11 cellular contexts compared by ENCODE assay signal in genomic region chr1:234924450-234925355, GRCh38.
A peak's percentile ranks its signal among the peaks of the same experiment; 100 is the strongest.
DNase-seq lines count a peak whose midpoint lies in the region; ATAC-seq and TF ChIP-seq lines count a peak whose summit lies in the region.
"Had no signal": no experiment of that assay in that cellular context is flagged by ENCODE, and none has a peak within 500 bp of the region (broad histone marks: within the 10 kb centered on the region; RNA-seq: fewer than 3 reads in every experiment).

No MANE protein-coding gene starts in this region.

- intact Hi-C loops in naive thymus-derived CD4-positive, alpha-beta T cell (cut with micrococcal nuclease) = loop anchor here (5.0 kb wide), 3 partner anchors 32 to 158 kb away; no protein-coding TSS in a partner anchor

- ATAC-seq in activated naive CD8-positive, alpha-beta T cell treated with anti-CD3 and anti-CD28 coated beads, Interleukin-2, amount 50 U/mL, for 24 hours = no peak
- ATAC-seq in naive thymus-derived CD4-positive, alpha-beta T cell = no peak
- no peak for ATAC-seq in HG02981 (IDR thresholded peaks at IDR 0.05; ENCODE audit: unreplicated experiment)

- no peaks in the 10 kb centered on the region for H3K27me3 Mint-ChIP-seq in activated naive CD8-positive, alpha-beta T cell
- no peaks in the 10 kb centered on the region for H3K27me3 Mint-ChIP-seq in activated naive CD8-positive, alpha-beta T cell treated with anti-CD3 and anti-CD28 coated beads, Interleukin-2, amount 50 U/mL, for 24 hours
- no peaks in the 10 kb centered on the region for H3K27me3 Mint-ChIP-seq in naive thymus-derived CD4-positive, alpha-beta T cell
- H3K27me3 Mint-ChIP-seq: B cell had no signal

- TF ChIP-seq CTCF in coronary artery (IDR thresholded peaks at IDR 0.05) = no peak

- H3K4me1 Mint-ChIP-seq in activated naive CD8-positive, alpha-beta T cell (ENCODE audit: low read depth) = peaks cover 56% of the 10 kb centered on the region
- peaks cover 57% of the 10 kb centered on the region for H3K4me1 Mint-ChIP-seq in activated naive CD8-positive, alpha-beta T cell treated with anti-CD3 and anti-CD28 coated beads, Interleukin-2, amount 50 U/mL, for 24 hours
- peaks cover 37 to 60% (median 51%) of the 10 kb centered on the region in 7 donors for H3K4me1 Mint-ChIP-seq in naive thymus-derived CD4-positive, alpha-beta T cell

- peak overlapping the region; percentile 83 for H3K27ac Mint-ChIP-seq in activated naive CD8-positive, alpha-beta T cell
- no peak overlapping the region for H3K27ac Mint-ChIP-seq in activated naive CD8-positive, alpha-beta T cell treated with anti-CD3 and anti-CD28 coated beads, Interleukin-2, amount 50 U/mL, for 24 hours
- peak overlapping the region; percentile 2 to 93 (median 77) for H3K27ac Mint-ChIP-seq in naive thymus-derived CD4-positive, alpha-beta T cell
- H3K27ac Mint-ChIP-seq: B cell had no signal

- H3K9me3 Mint-ChIP-seq in activated naive CD8-positive, alpha-beta T cell (ENCODE audit: low read depth) = no peaks in the 10 kb centered on the region
- H3K9me3 Mint-ChIP-seq in activated naive CD8-positive, alpha-beta T cell treated with anti-CD3 and anti-CD28 coated beads, Interleukin-2, amount 50 U/mL, for 24 hours = no peaks in the 10 kb centered on the region
- peaks cover 0 to 8% (median 0%) of the 10 kb centered on the region in 11 donors for H3K9me3 Mint-ChIP-seq in naive thymus-derived CD4-positive, alpha-beta T cell

- H3K36me3 Mint-ChIP-seq in activated naive CD8-positive, alpha-beta T cell = peaks cover 3% of the 10 kb centered on the region
- no peaks in the 10 kb centered on the region for H3K36me3 Mint-ChIP-seq in activated naive CD8-positive, alpha-beta T cell treated with anti-CD3 and anti-CD28 coated beads, Interleukin-2, amount 50 U/mL, for 24 hours (ENCODE audit: low read depth)
- H3K36me3 Mint-ChIP-seq in naive thymus-derived CD4-positive, alpha-beta T cell = peaks cover 0 to 22% (median 0%) of the 10 kb centered on the region in 5 donors

- H3K9me3 ChIP-seq in naive thymus-derived CD4-positive, alpha-beta T cell (ENCODE audit: control insufficient read depth in 2 of 3, low read length in 3 of 3) = no peaks in the 10 kb centered on the region

- DNase-seq in activated naive CD8-positive, alpha-beta T cell treated with anti-CD3 and anti-CD28 coated beads, Interleukin-2, amount 50 U/mL, for 24 hours = no peak
- DNase-seq in coronary artery (ENCODE audit: low spot score) (peak; percentile 58), ureter (ENCODE audit: low spot score) (peak; percentile 26), dedifferentiated amniotic fluid mesenchymal stem cell (ENCODE audit: extremely low spot score) (no peak), NCI-H345 treated with DMSO at 0.1 percent for 48 hours (lab: John Stamatoyannopoulos, UW; ENCODE audit: unreplicated experiment) (no peak)
- peak in 1 of 9 donors; percentile 27 for DNase-seq in naive thymus-derived CD4-positive, alpha-beta T cell
- DNase-seq: NCI-H1694 treated with DMSO at 0.1 percent for 48 hours; stimulated activated CD4-positive, alpha-beta T cell treated with anti-CD3 and anti-CD28 coated beads, Interleukin-2, amount 100 ng/mL, for 48 hours had no signal

- H3K36me3 ChIP-seq in naive thymus-derived CD4-positive, alpha-beta T cell (ENCODE audit: control insufficient read depth in 2 of 3, insufficient read depth in 3 of 3, low read length in 3 of 3) = no peaks in the 10 kb centered on the region

- CTCF ChIA-PET in naive thymus-derived CD4-positive, alpha-beta T cell (lab: Charles Lee) = interaction anchor here (0.6 kb wide), 1 partner anchor 72 kb away, joined by 3 read pairs; no protein-coding TSS in a partner anchor

- POLR2A ChIA-PET in naive thymus-derived CD4-positive, alpha-beta T cell (lab: Charles Lee) = interaction anchor here (0.6 to 1.0 kb wide), 2 partner anchors 9 to 359 kb away, joined by 3 to 4 read pairs; no protein-coding TSS in a partner anchor

- H3K27me3 ChIP-seq in naive thymus-derived CD4-positive, alpha-beta T cell (ENCODE audit: control insufficient read depth in 2 of 2, insufficient read depth in 2 of 2, low read length in 2 of 2) = no peaks in the 10 kb centered on the region

- peak overlapping the region; percentile 60 to 75 for H3K27ac ChIP-seq in coronary artery
- H3K27ac ChIP-seq in naive thymus-derived CD4-positive, alpha-beta T cell (ENCODE audit: low read depth, low read length) = no peak overlapping the region

- peaks cover 26 to 42% of the 10 kb centered on the region in 2 donors for H3K4me1 ChIP-seq in naive thymus-derived CD4-positive, alpha-beta T cell (ENCODE audit: control insufficient read depth in 2 of 2, insufficient read depth in 2 of 2, low read length in 2 of 2)

- no peak overlapping the region for H3K4me3 ChIP-seq in coronary artery
- no peak overlapping the region for H3K4me3 ChIP-seq in naive thymus-derived CD4-positive, alpha-beta T cell (ENCODE audit: low read length)

- peak overlapping the region; percentile 53 for H3K4me3 Mint-ChIP-seq in activated naive CD8-positive, alpha-beta T cell
- no peak overlapping the region for H3K4me3 Mint-ChIP-seq in activated naive CD8-positive, alpha-beta T cell treated with anti-CD3 and anti-CD28 coated beads, Interleukin-2, amount 50 U/mL, for 24 hours
- H3K4me3 Mint-ChIP-seq in naive thymus-derived CD4-positive, alpha-beta T cell = peak overlapping the region in 7 of 10 donors; percentile 9 to 70 (median 43)
- H3K4me3 Mint-ChIP-seq: B cell had no signal

Comparison
In these comparisons a context has a peak if more than half of its experiments do, and no peak if none do; other contexts are left out.
1. DNase-seq: peak in coronary artery (single experiment) and ureter (single experiment); none in activated naive CD8-positive, alpha-beta T cell treated with anti-CD3 and anti-CD28 coated beads, Interleukin-2, amount 50 U/mL, for 24 hours (single experiment), dedifferentiated amniotic fluid mesenchymal stem cell (single experiment) and NCI-H345 treated with DMSO at 0.1 percent for 48 hours (single experiment).